In genomic region chr18:48896875-48897511, GRCh38 we compare ENCODE assay signal across 8 cellular contexts. TPM values are rescaled to one million over a fixed set of nuclear protein-coding genes. Genes with fewer than 3 reads are reported as not detected.
DNase-seq lines count a peak whose midpoint lies in the region; ATAC-seq, FAIRE-seq and TF ChIP-seq lines count a peak whose summit lies in the region.

No MANE protein-coding gene starts in this region.

- no peak overlapping the region for H3K4me3 Mint-ChIP-seq in neural crest cell

- H3K27me3 Mint-ChIP-seq in neural crest cell (ENCODE audit: low read depth) = no peaks in the 10 kb centered on the region

- peaks cover 3% of the 10 kb centered on the region for H3K9me3 Mint-ChIP-seq in neural crest cell

- H3K27ac Mint-ChIP-seq in neural crest cell (ENCODE audit: unreplicated experiment) = peak overlapping the region; percentile 15

- TF ChIP-seq CTCF in GM10248 (IDR thresholded peaks at IDR 0.05; ENCODE audit: control extremely low read depth, extremely low read depth, low read depth, missing control alignments) = peak; percentile 39
- no peak for TF ChIP-seq CTCF in neural crest cell (conservative IDR thresholded peaks at IDR 0.05)

- peak; percentile 44 for ATAC-seq in esophagus mucosa

- peaks cover 27% of the 10 kb centered on the region for H3K4me1 Mint-ChIP-seq in neural crest cell

- POLR2A ChIA-PET in GM10248 (lab: Yijun Ruan, JAX) = no interaction called here

- CTCF ChIA-PET in GM10248 (lab: Yijun Ruan, JAX) = interaction anchor here (1.1 to 1.2 kb wide), 2 partner anchors 37 to 146 kb away, joined by 3 read pairs; no protein-coding TSS in a partner anchor

- H3K36me3 Mint-ChIP-seq in neural crest cell (ENCODE audit: low read depth) = no peaks in the 10 kb centered on the region

- DNase-seq in GM10248 (ENCODE audit: extremely low spot score) (peak; percentile 73), HCEC 1CT (peak; percentile 53), RCC 7860 (ENCODE audit: low spot score) (peak; percentile 46), neural crest cell (ENCODE audit: low read depth, low spot score) (no peak), DMS114 treated with DMSO at 0.1 percent for 48 hours (lab: John Stamatoyannopoulos, UW; ENCODE audit: unreplicated experiment) (no peak), NCI-H2227 treated with DMSO at 0.1 percent for 48 hours (lab: John Stamatoyannopoulos, UW) (no peak), cerebellar nuclear complex (lab: John Stamatoyannopoulos, UW) (no peak)

- no peak for FAIRE-seq in RCC 7860 (lab: Jason Lieb, UNC)

RNA-seq across cellular contexts. Expression of gene SMAD7, which starts 53.8 kb away (rescaled TPM):
- total RNA-seq in esophagus mucosa = 3.7 TPM
- total RNA-seq in neural crest cell = 1.8 and 2.0 TPM in 2 replicates

Comparison
In these comparisons a context has a peak if more than half of its experiments do, and no peak if none do; other contexts are left out.
1. DNase-seq: peak in GM10248 (single experiment), HCEC 1CT (single experiment) and RCC 7860 (single experiment); none in neural crest cell (single experiment), DMS114 treated with DMSO at 0.1 percent for 48 hours (single experiment), NCI-H2227 treated with DMSO at 0.1 percent for 48 hours (single experiment) and cerebellar nuclear complex (0 of 2).